In the genomic region with DNA sequence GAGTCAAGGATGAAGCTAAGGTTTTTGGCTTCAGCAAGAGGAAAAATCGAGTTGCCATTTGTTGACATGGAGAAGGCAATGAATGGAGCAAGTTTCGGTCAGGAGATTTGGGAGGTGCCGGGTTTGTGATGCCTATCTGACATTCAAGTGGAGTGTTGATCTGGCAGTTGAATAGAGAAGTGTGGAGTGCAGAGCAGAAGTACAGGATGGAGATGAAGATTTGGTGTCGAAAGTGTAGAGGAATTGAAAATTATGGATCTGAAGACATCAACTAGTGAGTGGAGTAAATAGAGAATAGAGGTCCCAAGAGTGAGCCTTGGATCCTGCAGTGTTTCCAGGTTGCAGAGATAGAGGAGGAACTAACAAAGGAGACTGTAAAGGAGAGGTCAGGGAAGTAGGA, we compare ENCODE assay signal across 33 cellular contexts.
"Had no signal": no experiment of that assay in that cellular context is flagged by ENCODE, and none has a peak within 500 bp of the region (broad histone marks: within the 10 kb centered on the region; RNA-seq: fewer than 3 reads in every experiment).

No MANE protein-coding gene starts in this region.

- FAIRE-seq: astrocyte, colon had no signal

- H3K9me3 ChIP-seq: ascending aorta, body of pancreas, breast epithelium, colonic mucosa had no signal

- DNase-seq: activated effector memory CD4-positive, alpha-beta T cell treated with anti-CD3 and anti-CD28 coated beads, Interleukin-2, amount 50 U/mL, for 16 hours; activated effector memory CD4-positive, alpha-beta T cell treated with Interleukin-2 at 50 U/mL for 16 hours; activated gamma-delta T cell; activated gamma-delta T cell treated with Interleukin-2 at 50 U/mL for 16 hours; activated naive CD4-positive, alpha-beta T cell; activated naive CD4-positive, alpha-beta T cell treated with anti-CD3 and anti-CD28 coated beads for 36 hours; activated naive CD4-positive, alpha-beta T cell treated with anti-CD3 and anti-CD28 coated beads, Interleukin-2, amount 10 ng/mL, durations not matched to agents 7 days and 5 days; activated naive CD4-positive, alpha-beta T cell treated with anti-CD3 and anti-CD28 coated beads, Interleukin-2, amount 50 U/mL, for 16 hours; activated naive CD4-positive, alpha-beta T cell treated with Interleukin-2 at 50 U/mL for 16 hours; activated naive CD8-positive, alpha-beta T cell treated with anti-CD3 and anti-CD28 coated beads for 36 hours; activated naive CD8-positive, alpha-beta T cell treated with anti-CD3 and anti-CD28 coated beads, Interleukin-2, amount 10 ng/mL, durations not matched to agents 7 days and 5 days; activated naive CD8-positive, alpha-beta T cell treated with anti-CD3 and anti-CD28 coated beads, Interleukin-2, amount 50 U/mL, for 24 hours; activated T-cell treated with anti-CD3 and anti-CD28 coated beads, Interleukin-2, amount 50 U/mL, for 24 hours; activated T-cell treated with anti-CD3 and anti-CD28 coated beads, Interleukin-2, amount 50 U/mL, for 4 hours; activated T-cell treated with anti-CD3 and anti-CD28 coated beads, Interleukin-2, amount 50 U/mL, for 48 hours; activated T-cell treated with anti-CD3 and anti-CD28 coated beads, Interleukin-2, amount 50 U/mL, for 72 hours; amniotic stem cell; amygdala; anterior cingulate cortex; aorta; body of pancreas; brain microvascular endothelial cell; caudate nucleus; central memory CD4-positive, alpha-beta T cell; cerebellar nuclear complex; colonic mucosa had no signal

- H3K27me3 ChIP-seq: ascending aorta, body of pancreas, brain microvascular endothelial cell, breast epithelium, cardiac muscle cell, colonic mucosa had no signal

- H3K4me3 ChIP-seq: ascending aorta, body of pancreas, breast epithelium, cardiac muscle cell, colonic mucosa had no signal

- H3K27ac ChIP-seq: ascending aorta, body of pancreas, brain microvascular endothelial cell, breast epithelium, cardiac muscle cell, colonic mucosa had no signal

- ATAC-seq: activated naive CD4-positive, alpha-beta T cell treated with anti-CD3 and anti-CD28 coated beads, Interleukin-2, amount 50 U/mL, for 72 hours; activated naive CD8-positive, alpha-beta T cell treated with anti-CD3 and anti-CD28 coated beads, Interleukin-2, amount 50 U/mL, for 24 hours; activated T-cell treated with anti-CD3 and anti-CD28 coated beads, Interleukin-2, amount 50 U/mL, for 4 hours; activated T-cell treated with anti-CD3 and anti-CD28 coated beads, Interleukin-2, amount 50 U/mL, for 72 hours; activated T-helper 17 cell treated with anti-CD3 and anti-CD28 coated beads, Interleukin-2, amount 50 U/mL, for 72 hours; body of pancreas had no signal

- H3K36me3 ChIP-seq: brain microvascular endothelial cell, breast epithelium, cardiac muscle cell, colonic mucosa had no signal

- H3K4me1 ChIP-seq: ascending aorta, body of pancreas, breast epithelium, colonic mucosa had no signal
